24 cellular contexts compared by ENCODE assay signal in genomic region chr10:82072124-82072523, GRCh38.
A peak's percentile ranks its signal among the peaks of the same experiment; 100 is the strongest.
DNase-seq lines count a peak whose midpoint lies in the region; ATAC-seq, FAIRE-seq and TF ChIP-seq lines count a peak whose summit lies in the region.
"Had no signal": no experiment of that assay in that cellular context is flagged by ENCODE, and none has a peak within 500 bp of the region (broad histone marks: within the 10 kb centered on the region; RNA-seq: fewer than 3 reads in every experiment).

No MANE protein-coding gene starts in this region.

- TF ChIP-seq EP300 in HepG2 (IDR thresholded peaks at IDR 0.05; ENCODE audit: low read depth in 2 of 2, low read length in 2 of 2) (no peak), HepG2 (CRISPR knock-in tag; IDR thresholded peaks at IDR 0.05; ENCODE audit: borderline replicate concordance) (no peak), K562 (IDR thresholded peaks at IDR 0.05; ENCODE audit: low read length) (no peak)

- no peak for ATAC-seq in HepG2
- no peak for ATAC-seq in right lobe of liver
- ATAC-seq in K562, result no peak

- H3K9ac ChIP-seq in HepG2 (ENCODE audit: insufficient read depth, low read depth, low read length) (no peak overlapping the region), K562 (ENCODE audit: insufficient read depth in 1 of 2, low read depth in 2 of 2, low read length in 2 of 2) (no peak overlapping the region)
- H3K9ac ChIP-seq: BLaER1 had no signal

- POLR2A ChIA-PET in HepG2 (lab: Yijun Ruan, JAX) (no interaction called here), K562 (lab: Yijun Ruan, JAX) (no interaction called here)

- H4K20me1 ChIP-seq in HepG2 (ENCODE audit: insufficient read depth, low read length) (no peaks in the 10 kb centered on the region), K562 (replicated peaks; ENCODE audit: control insufficient read depth, insufficient read depth, low read length) (no peaks in the 10 kb centered on the region)

- CTCF ChIA-PET in HepG2 (lab: Yijun Ruan, JAX; ENCODE audit: low intra/inter-chr PET ratio, low total read pairs), result no interaction called here
- CTCF ChIA-PET in K562 (lab: Yijun Ruan, JAX; ENCODE audit: low intra/inter-chr PET ratio), result no interaction called here

- intact Hi-C loops in HepG2 (cut with micrococcal nuclease; ENCODE audit: unreplicated experiment) (no loop called here), right lobe of liver (cut with DNase I) (no loop called here), K562 (cut with micrococcal nuclease) (no loop called here)

- H3K36me3 ChIP-seq in HepG2 (replicated peaks in 1 of 2; ENCODE audit: control insufficient read depth in 1 of 2, insufficient read depth in 2 of 2, low read length in 2 of 2), result no peaks in the 10 kb centered on the region
- H3K36me3 ChIP-seq in right lobe of liver, result no peaks in the 10 kb centered on the region
- no peaks in the 10 kb centered on the region for H3K36me3 ChIP-seq in K562 (ENCODE audit: control insufficient read depth, insufficient read depth, low read length)
- H3K36me3 ChIP-seq: BE2C, BLaER1 had no signal

- DNase-seq in HepG2 (ENCODE audit: low spot score) (no peak), right lobe of liver (no peak), K562 (ENCODE audit: extremely low read depth in 1 of 4, low spot score in 3 of 4) (no peak), mucosa of gallbladder (ENCODE audit: low spot score) (no peak)
- DNase-seq in stimulated activated CD4-positive, alpha-beta T cell treated with anti-CD3 and anti-CD28 coated beads, Interleukin-4, amount 100 ng/mL, for 4 hours, result no peak
- DNase-seq: ACHN; BE2C; C1 segment of cervical spinal cord; CD4-positive, alpha-beta memory T cell; CD4-positive, CD25-positive, alpha-beta regulatory T cell; CD8-positive, alpha-beta memory T cell; COR-L47; DMS 273 treated with DMSO at 0.1 percent for 48 hours; DMS153; DMS53; DMS79; DND-41; EL; GDM1 had no signal

- in situ Hi-C loops in HepG2 (cut with HindIII; ENCODE audit: extremely low pct_ligation_motif_present, low pct_unique_long_range_greater_than_20kb), result no loop called here
- in situ Hi-C loops in K562 (cut with MboI), result no loop called here

- no peak overlapping the region for H3K27ac ChIP-seq in HepG2 (ENCODE audit: extremely low read length, insufficient read depth, low read length)
- H3K27ac ChIP-seq in right lobe of liver, result no peak overlapping the region
- no peak overlapping the region for H3K27ac ChIP-seq in K562 (ENCODE audit: extremely low read depth, low read depth, low read length)
- H3K27ac ChIP-seq: 22Rv1, BLaER1 had no signal

- H3K4me3 ChIP-seq in HepG2 (replicated peaks in 1 of 3; ENCODE audit: insufficient read depth in 1 of 3, low read depth in 2 of 3, low read length in 3 of 3), result no peak overlapping the region
- no peak overlapping the region for H3K4me3 ChIP-seq in right lobe of liver
- no peak overlapping the region for H3K4me3 ChIP-seq in K562
- H3K4me3 ChIP-seq: BLaER1, GM12878 had no signal

- TF ChIP-seq POLR2A in HepG2 (IDR thresholded peaks at IDR 0.05; ENCODE audit: insufficient read depth in 1 of 2, low read depth in 2 of 2, low read length in 2 of 2) (no peak), right lobe of liver (IDR thresholded peaks at IDR 0.05) (no peak), K562 (conservative IDR thresholded peaks at IDR 0.05) (no peak)

- FAIRE-seq in HepG2 (lab: Jason Lieb, UNC) (no peak), K562 (lab: Jason Lieb, UNC) (no peak)
- FAIRE-seq: GM12878, GM12892, GM18507 had no signal

- WGBS in HepG2 (ENCODE audit: low lambda C conversion rate), result 13% methylated on average over 4 of the region's 4 CpGs
- WGBS in right lobe of liver (ENCODE audit: insufficient coverage, low coverage, low lambda C conversion rate, missing lambda C conversion rate), result 53% methylated on average over 4 of the region's 4 CpGs
- WGBS in K562 (ENCODE audit: insufficient coverage, low coverage, missing lambda C conversion rate), result 0% methylated on average over 4 of the region's 4 CpGs

- no peaks in the 10 kb centered on the region for H3K79me2 ChIP-seq in HepG2 (ENCODE audit: insufficient read depth, low read length)
- no peaks in the 10 kb centered on the region for H3K79me2 ChIP-seq in K562 (ENCODE audit: control insufficient read depth, insufficient read depth, low read length)

- H3K9me3 ChIP-seq in HepG2 (ENCODE audit: low read length), result peaks cover 88% of the 10 kb centered on the region
- H3K9me3 ChIP-seq in right lobe of liver, result no peaks in the 10 kb centered on the region
- no peaks in the 10 kb centered on the region for H3K9me3 ChIP-seq in K562 (replicated peaks; ENCODE audit: control insufficient read depth, insufficient read depth, low read depth, low read length)
- H3K9me3 ChIP-seq: BE2C, BLaER1 had no signal

- H3K4me2 ChIP-seq in HepG2 (ENCODE audit: low read depth, low read length) (no peak overlapping the region), K562 (ENCODE audit: insufficient read depth, low read length) (no peak overlapping the region)
- H3K4me2 ChIP-seq: BLaER1 had no signal

- H2AFZ ChIP-seq in HepG2 (ENCODE audit: low read length) (no peak overlapping the region), K562 (ENCODE audit: low read depth, low read length) (no peak overlapping the region)

- TF ChIP-seq CTCF in HepG2 (CRISPR knock-in tag; IDR thresholded peaks at IDR 0.05) (no peak), right lobe of liver (IDR thresholded peaks at IDR 0.05) (no peak), K562 (IDR thresholded peaks at IDR 0.05 in 2 of 3, conservative IDR thresholded peaks at IDR 0.05 in 1 of 3; ENCODE audit: insufficient read depth in 2 of 3, low read depth in 1 of 3, low read length in 3 of 3) (no peak)

- H3K9me1 ChIP-seq in K562 (ENCODE audit: control insufficient read depth, insufficient read depth, low read length), result no peaks in the 10 kb centered on the region

- H3K4me1 ChIP-seq in HepG2 (ENCODE audit: insufficient read depth, low read length) (no peaks in the 10 kb centered on the region), right lobe of liver (no peaks in the 10 kb centered on the region), K562 (replicated peaks in 1 of 2; ENCODE audit: control insufficient read depth in 2 of 2, insufficient read depth in 2 of 2, low read length in 2 of 2) (no peaks in the 10 kb centered on the region)
- H3K4me1 ChIP-seq: BLaER1 had no signal

- TF ChIP-seq RAD21 in HepG2 (CRISPR knock-in tag; IDR thresholded peaks at IDR 0.05), result no peak
- TF ChIP-seq RAD21 in K562 (CRISPR knock-in tag; conservative IDR thresholded peaks at IDR 0.05 in 1 of 2, IDR thresholded peaks at IDR 0.05 in 1 of 2), result no peak

- BruUV-seq in HepG2 (replicated peaks; lab: Mats Ljungman, UMichigan) (no TSS peak), K562 (replicated peaks; lab: Mats Ljungman, UMichigan) (no TSS peak)

- no peaks in the 10 kb centered on the region for H3K27me3 ChIP-seq in HepG2 (ENCODE audit: control insufficient read depth in 1 of 2, insufficient read depth in 2 of 2, low read length in 2 of 2)
- H3K27me3 ChIP-seq in right lobe of liver, result no peaks in the 10 kb centered on the region
- H3K27me3 ChIP-seq in K562 (ENCODE audit: control insufficient read depth in 2 of 2, insufficient read depth in 2 of 2, low read length in 2 of 2), result no peaks in the 10 kb centered on the region
- H3K27me3 ChIP-seq: BE2C, BLaER1 had no signal

TF ChIP-seq in HepG2, 621 proteins besides CTCF, POLR2A, EP300 and RAD21 (continues in another document):
- TF ChIP-seq GLI4 (CRISPR knock-in tag; IDR thresholded peaks at IDR 0.05; ENCODE audit: borderline replicate concordance) (no peak), ESRRA (CRISPR knock-in tag; IDR thresholded peaks at IDR 0.05; ENCODE audit: low read depth) (no peak), CAMTA2 (CRISPR knock-in tag; IDR thresholded peaks at IDR 0.05; ENCODE audit: borderline replicate concordance) (no peak), ZNF18 (CRISPR knock-in tag; IDR thresholded peaks at IDR 0.05; ENCODE audit: insufficient replicate concordance) (no peak), GABPB1 (CRISPR knock-in tag; IDR thresholded peaks at IDR 0.05) (no peak), ZNF790 (CRISPR knock-in tag; IDR thresholded peaks at IDR 0.05; ENCODE audit: borderline replicate concordance) (no peak), SKI (IDR thresholded peaks at IDR 0.05; ENCODE audit: partially characterized antibody) (no peak)

TF ChIP-seq in K562, 482 proteins besides CTCF, POLR2A, EP300 and RAD21:
- TF ChIP-seq ZNF316 (IDR thresholded peaks at IDR 0.05), result peak; percentile 17; the same call in 1 of the 2 replicates
- no peak for TF ChIP-seq ZNF311 (CRISPR knock-in tag; IDR thresholded peaks at IDR 0.05)
- no peak for TF ChIP-seq CHD2 (IDR thresholded peaks at IDR 0.05; ENCODE audit: low read depth, low read length)
- no peak for TF ChIP-seq TEAD4 (IDR thresholded peaks at IDR 0.05; ENCODE audit: low read length)
- TF ChIP-seq TEAD4 (CRISPR knock-in tag; IDR thresholded peaks at IDR 0.05; ENCODE audit: borderline replicate concordance), result no peak

Comparison
In these comparisons a context has a peak if more than half of its experiments do, and no peak if none do; other contexts are left out.
1. Of the 241 proteins assayed by ChIP-seq in both HepG2 and K562: peak only in HepG2: MAFF and MAFK; only in K562: none; in both: none; in neither: 239.